In the genomic region with DNA sequence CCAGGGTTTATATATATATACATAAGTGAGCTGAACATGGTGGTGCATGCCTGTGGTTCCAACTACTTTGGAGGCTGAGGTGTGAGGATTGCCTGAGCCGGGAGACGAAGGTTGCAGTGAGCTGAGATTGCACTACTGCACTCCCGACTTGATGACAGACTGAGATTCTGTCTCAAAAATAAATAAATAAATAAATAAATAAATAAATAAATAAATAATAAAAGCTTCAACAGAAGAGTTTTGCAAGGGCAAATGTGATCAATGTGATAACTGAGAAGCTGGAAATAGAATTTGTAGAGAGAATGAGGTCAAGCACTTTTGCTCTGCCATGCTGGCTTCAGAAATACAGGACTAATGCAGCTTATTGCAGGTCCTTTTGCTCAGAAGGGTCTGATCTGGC, we compare ENCODE assay signal across 29 cellular contexts.
"Had no signal": no experiment of that assay in that cellular context is flagged by ENCODE, and none has a peak within 500 bp of the region (broad histone marks: within the 10 kb centered on the region; RNA-seq: fewer than 3 reads in every experiment).

No MANE protein-coding gene starts in this region.

- DNase-seq: colonic mucosa; cortex of kidney; dermis blood vessel endothelial cell; dorsolateral prefrontal cortex; effector CD4-positive, alpha-beta T cell; effector CD8-positive, alpha-beta T cell; effector memory CD4-positive, alpha-beta T cell; effector memory CD8-positive, alpha-beta T cell; endodermal cell; erythroblast; esophagus squamous epithelium; foreskin fibroblast; foreskin keratinocyte; foreskin melanocyte; gastrocnemius medialis; glutamatergic neuron; head of caudate nucleus; heart left ventricle; heart right ventricle had no signal

- H3K4me1 ChIP-seq: colonic mucosa, esophagus muscularis mucosa, esophagus squamous epithelium, foreskin keratinocyte, gastrocnemius medialis, gastroesophageal sphincter, heart left ventricle, heart right ventricle had no signal

- ATAC-seq: effector memory CD8-positive, alpha-beta T cell; esophagus mucosa; foreskin keratinocyte; gastrocnemius medialis; gastroesophageal sphincter; heart left ventricle; heart right ventricle had no signal

- H3K27ac ChIP-seq: colonic mucosa, coronary artery, dorsolateral prefrontal cortex, epithelial cell of prostate, esophagus muscularis mucosa, esophagus squamous epithelium, foreskin keratinocyte, gastrocnemius medialis, gastroesophageal sphincter, heart left ventricle, heart right ventricle, hepatocyte had no signal

- H3K4me2 ChIP-seq: hepatocyte had no signal

- H3K9me3 ChIP-seq: colonic mucosa, esophagus muscularis mucosa, esophagus squamous epithelium, gastrocnemius medialis, gastroesophageal sphincter had no signal

- H3K4me3 ChIP-seq: colonic mucosa, coronary artery, dorsolateral prefrontal cortex, esophagus muscularis mucosa, esophagus squamous epithelium, gastrocnemius medialis, gastroesophageal sphincter, heart left ventricle, heart right ventricle, hepatocyte had no signal

- H3K36me3 ChIP-seq: colonic mucosa, esophagus muscularis mucosa, esophagus squamous epithelium, gastrocnemius medialis, gastroesophageal sphincter, heart left ventricle, heart right ventricle had no signal

- FAIRE-seq: colon, endometrium, endothelial cell of umbilical vein, frontal cortex had no signal
